In genomic region chr16:89393731-89394406, GRCh38 we compare ENCODE assay signal across 14 cellular contexts.
A peak's percentile ranks its signal among the peaks of the same experiment; 100 is the strongest.
DNase-seq lines count a peak whose midpoint lies in the region; TF ChIP-seq lines count a peak whose summit lies in the region.
"Had no signal": no experiment of that assay in that cellular context is flagged by ENCODE, and none has a peak within 500 bp of the region (broad histone marks: within the 10 kb centered on the region; RNA-seq: fewer than 3 reads in every experiment).

No MANE protein-coding gene starts in this region.

- no TSS peak for BruUV-seq in Calu3 (replicated peaks; lab: Mats Ljungman, UMichigan)

- DNase-seq in Calu3, result no peak
- no peak for DNase-seq in ascending aorta (ENCODE audit: low spot score in 2 of 2)
- no peak for DNase-seq in right atrium auricular region (ENCODE audit: low spot score)
- peak; percentile 77 for DNase-seq in sigmoid colon
- DNase-seq in spleen, result no peak
- no peak for DNase-seq in WERI-Rb-1
- no peak for DNase-seq in coronary artery (ENCODE audit: low spot score)
- DNase-seq in GM10266 (ENCODE audit: extremely low spot score), result no peak
- DNase-seq: activated CD4-positive, alpha-beta T cell treated with anti-CD3 and anti-CD28 coated beads for 1 hour; activated effector memory CD4-positive, alpha-beta T cell treated with anti-CD3 and anti-CD28 coated beads, Interleukin-2, amount 50 U/mL, for 16 hours; mesendoderm; NCI-H774 had no signal

- H3K4me3 Mint-ChIP-seq in Calu3 (ENCODE audit: low read depth, unreplicated experiment), result no peak overlapping the region

- H3K36me3 ChIP-seq in ascending aorta (no peaks in the 10 kb centered on the region), right atrium auricular region (peaks cover 6% of the 10 kb centered on the region), sigmoid colon (no peaks in the 10 kb centered on the region), spleen (peaks cover 0 to 31% (median 2%) of the 10 kb centered on the region in 6 donors), WERI-Rb-1 (no peaks in the 10 kb centered on the region)

- TF ChIP-seq EP300 in sigmoid colon (IDR thresholded peaks at IDR 0.05), result no peak

- H3K27ac ChIP-seq in ascending aorta, result peak overlapping the region; percentile 10 to 51
- peak overlapping the region; percentile 46 to 59 for H3K27ac ChIP-seq in right atrium auricular region
- peak overlapping the region; percentile 82 to 90 (median 84) for H3K27ac ChIP-seq in sigmoid colon
- peak overlapping the region in 3 of 8 donors; percentile 2 to 50 (median 46) for H3K27ac ChIP-seq in spleen
- no peak overlapping the region for H3K27ac ChIP-seq in WERI-Rb-1
- peak overlapping the region in 1 of 2 donors; percentile 42 for H3K27ac ChIP-seq in coronary artery
- H3K27ac ChIP-seq: BLaER1, SJSA1 had no signal

- CTCF ChIA-PET in Calu3 (lab: Charles Lee), result interaction anchor here (0.6 kb wide), 1 partner anchor 40 kb away, joined by 7 read pairs; no protein-coding TSS in a partner anchor

- no peaks in the 10 kb centered on the region for H3K27me3 ChIP-seq in ascending aorta
- H3K27me3 ChIP-seq in right atrium auricular region, result no peaks in the 10 kb centered on the region
- no peaks in the 10 kb centered on the region for H3K27me3 ChIP-seq in sigmoid colon
- H3K27me3 ChIP-seq in spleen (replicated peaks in 1 of 7), result no peaks in the 10 kb centered on the region
- H3K27me3 ChIP-seq in WERI-Rb-1 (ENCODE audit: insufficient read depth, low read depth, severe bottlenecking), result no peaks in the 10 kb centered on the region
- H3K27me3 ChIP-seq: BLaER1, SJSA1 had no signal

- H3K4me1 ChIP-seq in ascending aorta (peaks cover 0 to 22% of the 10 kb centered on the region in 2 donors), right atrium auricular region (peaks cover 0 to 42% of the 10 kb centered on the region in 2 donors), sigmoid colon (peaks cover 0 to 56% (median 46%) of the 10 kb centered on the region in 4 donors), spleen (peaks cover 29 to 91% (median 55%) of the 10 kb centered on the region in 6 donors)

- no peaks in the 10 kb centered on the region for H3K9me3 Mint-ChIP-seq in Calu3 (ENCODE audit: low read depth, unreplicated experiment)

- no peaks in the 10 kb centered on the region for H3K9me3 ChIP-seq in ascending aorta
- H3K9me3 ChIP-seq in right atrium auricular region, result no peaks in the 10 kb centered on the region
- no peaks in the 10 kb centered on the region for H3K9me3 ChIP-seq in sigmoid colon
- H3K9me3 ChIP-seq in spleen, result no peaks in the 10 kb centered on the region
- no peaks in the 10 kb centered on the region for H3K9me3 ChIP-seq in WERI-Rb-1 (ENCODE audit: severe bottlenecking)
- H3K9me3 ChIP-seq: BLaER1, SJSA1 had no signal

- peaks cover 48% of the 10 kb centered on the region for H3K4me1 Mint-ChIP-seq in Calu3 (ENCODE audit: low read depth, unreplicated experiment)

- no peak for TF ChIP-seq CTCF in Calu3 (IDR thresholded peaks at IDR 0.05; ENCODE audit: unreplicated experiment)
- no peak for TF ChIP-seq CTCF in ascending aorta (IDR thresholded peaks at IDR 0.05)
- no peak for TF ChIP-seq CTCF in right atrium auricular region (IDR thresholded peaks at IDR 0.05)
- TF ChIP-seq CTCF in sigmoid colon (IDR thresholded peaks at IDR 0.05), result no peak
- TF ChIP-seq CTCF in spleen (IDR thresholded peaks at IDR 0.05 in 8 of 11, conservative IDR thresholded peaks at IDR 0.05 in 3 of 11), result no peak
- TF ChIP-seq CTCF in WERI-Rb-1 (IDR thresholded peaks at IDR 0.05; ENCODE audit: low read depth, low read length), result no peak
- no peak for TF ChIP-seq CTCF in coronary artery (IDR thresholded peaks at IDR 0.05)
- TF ChIP-seq CTCF in GM10266 (IDR thresholded peaks at IDR 0.05; ENCODE audit: control insufficient read depth, insufficient read depth, low read depth, missing control alignments), result no peak

- peaks cover 68% of the 10 kb centered on the region for H3K36me3 Mint-ChIP-seq in Calu3 (ENCODE audit: insufficient read depth, unreplicated experiment)

- H3K4me3 ChIP-seq in ascending aorta (no peak overlapping the region), right atrium auricular region (no peak overlapping the region), sigmoid colon (peak overlapping the region in 1 of 4 donors; percentile 16), spleen (no peak overlapping the region), WERI-Rb-1 (ENCODE audit: low read depth, low read length) (no peak overlapping the region), coronary artery (no peak overlapping the region)
- H3K4me3 ChIP-seq: BLaER1, SJSA1 had no signal

- TF ChIP-seq POLR2A in sigmoid colon (IDR thresholded peaks at IDR 0.05) (no peak), spleen (IDR thresholded peaks at IDR 0.05) (no peak)

- H3K27ac Mint-ChIP-seq in Calu3 (ENCODE audit: unreplicated experiment), result peak overlapping the region; percentile 40

- no peaks in the 10 kb centered on the region for H3K27me3 Mint-ChIP-seq in Calu3 (ENCODE audit: unreplicated experiment)

- WGBS in sigmoid colon, 2 donors, result 85 to 89% methylated on average over 14 of the region's 14 CpGs
- WGBS in spleen, 5 donors, result 82 to 89% (median 84%) methylated on average over 13 to 14 of the region's 14 CpGs

- intact Hi-C loops in Calu3 (cut with micrococcal nuclease; ENCODE audit: unreplicated experiment), result no loop called here
- intact Hi-C loops in ascending aorta (cut with DNase I), result loop anchor here (2.0 to 10.0 kb wide), 2 partner anchors 97 to 149 kb away; partner anchors contain the start of gene ANKRD11
- intact Hi-C loops in sigmoid colon (cut with DNase I), result loop anchor here (2.0 kb wide), 1 partner anchor 17 kb away; no protein-coding TSS in a partner anchor
- intact Hi-C loops in spleen (cut with DNase I; ENCODE audit: low total_unique reads), result no loop called here

Comparison
In these comparisons a context has a peak if more than half of its experiments do, and no peak if none do; other contexts are left out.
1. intact Hi-C loops: an anchor here in ascending aorta (2.0 to 10.0 kb wide) and sigmoid colon (2.0 kb wide); none called in Calu3 and spleen.